ENCODE assay signal across 14 cellular contexts in genomic region chr2:202932425-202933138, GRCh38. TPM values are rescaled to one million over a fixed set of nuclear protein-coding genes. Genes with fewer than 3 reads are reported as not detected.
DNase-seq lines count a peak whose midpoint lies in the region; ATAC-seq lines count a peak whose summit lies in the region.
"Had no signal": no experiment of that assay in that cellular context is flagged by ENCODE, and none has a peak within 500 bp of the region (broad histone marks: within the 10 kb centered on the region; RNA-seq: fewer than 3 reads in every experiment).

No MANE protein-coding gene starts in this region.

- ATAC-seq in stimulated activated naive CD8-positive, alpha-beta T cell treated with anti-CD3 and anti-CD28 coated beads, Interleukin-15, amount 100 ng/mL, for 72 hours = peak; percentile 31
- ATAC-seq in stimulated activated naive CD8-positive, alpha-beta T cell treated with anti-CD3 and anti-CD28 coated beads, Interleukin-15, Interleukin-2, amounts not matched to agents 100 U/mL and 50 U/mL, for 24 hours = no peak
- ATAC-seq in aorta (ENCODE audit: low FRiP score) (peak; percentile 26), HG03280 (IDR thresholded peaks at IDR 0.05; ENCODE audit: unreplicated experiment) (no peak), HG03457 (IDR thresholded peaks at IDR 0.05; ENCODE audit: unreplicated experiment) (no peak)
- ATAC-seq: T-cell had no signal

- H3K9me3 Mint-ChIP-seq in stimulated activated naive CD8-positive, alpha-beta T cell treated with anti-CD3 and anti-CD28 coated beads, Interleukin-15, amount 100 ng/mL, for 72 hours = peaks cover 0 to 5% of the 10 kb centered on the region in 2 donors
- H3K9me3 Mint-ChIP-seq: activated CD4-positive, alpha-beta T cell treated with anti-CD3 and anti-CD28 coated beads, Interleukin-2, amount 10 ng/mL, durations not matched to agents 24 days and 14 days; T-cell had no signal

- no peak overlapping the region for H3K4me3 ChIP-seq in aorta (ENCODE audit: low read length in 2 of 2)
- H3K4me3 ChIP-seq: ascending aorta, uterus had no signal

- H3K4me3 Mint-ChIP-seq in stimulated activated naive CD8-positive, alpha-beta T cell treated with anti-CD3 and anti-CD28 coated beads, Interleukin-15, amount 100 ng/mL, for 72 hours = no peak overlapping the region
- H3K4me3 Mint-ChIP-seq: activated CD4-positive, alpha-beta T cell treated with anti-CD3 and anti-CD28 coated beads, Interleukin-2, amount 10 ng/mL, durations not matched to agents 24 days and 14 days; T-cell had no signal

- no peaks in the 10 kb centered on the region for H3K4me1 ChIP-seq in aorta (ENCODE audit: control insufficient read depth in 1 of 2, insufficient read depth in 2 of 2, low read length in 2 of 2)
- H3K4me1 ChIP-seq: ascending aorta, uterus had no signal

- no peaks in the 10 kb centered on the region for H3K9me3 ChIP-seq in aorta (ENCODE audit: control insufficient read depth, low read length)
- H3K9me3 ChIP-seq: ascending aorta, uterus had no signal

- WGBS in aorta, 2 donors = 51 to 56% methylated on average over 3 of the region's 3 CpGs

- no peaks in the 10 kb centered on the region for H3K36me3 ChIP-seq in aorta (ENCODE audit: control insufficient read depth in 1 of 2, insufficient read depth in 2 of 2, low read length in 1 of 2)
- H3K36me3 ChIP-seq: uterus had no signal

- H3K27me3 ChIP-seq in aorta (ENCODE audit: control insufficient read depth in 1 of 2, insufficient read depth in 2 of 2, low read length in 1 of 2) = no peaks in the 10 kb centered on the region
- H3K27me3 ChIP-seq: ascending aorta, uterus had no signal

- no peak overlapping the region for H3K27ac ChIP-seq in aorta (ENCODE audit: low read depth in 1 of 2, low read length in 2 of 2)
- H3K27ac ChIP-seq: ascending aorta, uterus had no signal

- DNase-seq in stimulated activated naive CD8-positive, alpha-beta T cell treated with anti-CD3 and anti-CD28 coated beads, Interleukin-15, amount 100 ng/mL, for 72 hours = no peak
- no peak for DNase-seq in stimulated activated naive CD8-positive, alpha-beta T cell treated with anti-CD3 and anti-CD28 coated beads, Interleukin-15, Interleukin-2, amounts not matched to agents 100 U/mL and 50 U/mL, for 24 hours
- DNase-seq in amniotic epithelial cell (ENCODE audit: low read depth) (peak; percentile 42), glomerular visceral epithelial cell (ENCODE audit: extremely low spot score) (peak; percentile 25), aorta (no peak), posterior cingulate gyrus (no peak)
- DNase-seq: activated CD4-positive, alpha-beta T cell treated with anti-CD3 and anti-CD28 coated beads, Interleukin-2, amount 10 ng/mL, durations not matched to agents 24 days and 14 days; effector memory CD4-positive, alpha-beta T cell; occipital lobe; T-cell; uterus had no signal

- no peaks in the 10 kb centered on the region for H3K27me3 Mint-ChIP-seq in stimulated activated naive CD8-positive, alpha-beta T cell treated with anti-CD3 and anti-CD28 coated beads, Interleukin-15, amount 100 ng/mL, for 72 hours
- H3K27me3 Mint-ChIP-seq: activated CD4-positive, alpha-beta T cell treated with anti-CD3 and anti-CD28 coated beads, Interleukin-2, amount 10 ng/mL, durations not matched to agents 24 days and 14 days; T-cell had no signal

- no peaks in the 10 kb centered on the region for H3K4me1 Mint-ChIP-seq in stimulated activated naive CD8-positive, alpha-beta T cell treated with anti-CD3 and anti-CD28 coated beads, Interleukin-15, amount 100 ng/mL, for 72 hours

- H3K27ac Mint-ChIP-seq in stimulated activated naive CD8-positive, alpha-beta T cell treated with anti-CD3 and anti-CD28 coated beads, Interleukin-15, amount 100 ng/mL, for 72 hours = peak overlapping the region in 1 of 2 donors; percentile 19
- H3K27ac Mint-ChIP-seq: activated CD4-positive, alpha-beta T cell treated with anti-CD3 and anti-CD28 coated beads, Interleukin-2, amount 10 ng/mL, durations not matched to agents 24 days and 14 days; T-cell had no signal

- intact Hi-C loops in aorta (cut with DNase I) = no loop called here
- intact Hi-C loops in posterior cingulate gyrus (cut with DNase I) = no loop called here

RNA-seq across cellular contexts. Expression of gene CARF, which starts 20.5 kb away (rescaled TPM):
- 10 to 100 TPM in 1 of 2 donors, 1 to 10 TPM in 1; 8.8 to 14.4 TPM for total RNA-seq in aorta
- 1 to 10 TPM; 1.3 to 4.6 TPM for polyA plus RNA-seq in aorta

RNA-seq across cellular contexts. Expression of gene WDR12, which starts 21.1 kb away (rescaled TPM):
- 10 to 100 TPM; 19.7 to 25.2 TPM for total RNA-seq in aorta
- polyA plus RNA-seq in aorta = 1 to 10 TPM; 4.3 to 5.4 TPM

Comparison
In these comparisons a context has a peak if more than half of its experiments do, and no peak if none do; other contexts are left out.
1. ATAC-seq: peak in stimulated activated naive CD8-positive, alpha-beta T cell treated with anti-CD3 and anti-CD28 coated beads, Interleukin-15, amount 100 ng/mL, for 72 hours (single experiment) and aorta (single experiment); none in stimulated activated naive CD8-positive, alpha-beta T cell treated with anti-CD3 and anti-CD28 coated beads, Interleukin-15, Interleukin-2, amounts not matched to agents 100 U/mL and 50 U/mL, for 24 hours (single experiment), HG03280 (single experiment) and HG03457 (single experiment).
2. DNase-seq: peak in amniotic epithelial cell (single experiment) and glomerular visceral epithelial cell (single experiment); none in stimulated activated naive CD8-positive, alpha-beta T cell treated with anti-CD3 and anti-CD28 coated beads, Interleukin-15, amount 100 ng/mL, for 72 hours (0 of 2), stimulated activated naive CD8-positive, alpha-beta T cell treated with anti-CD3 and anti-CD28 coated beads, Interleukin-15, Interleukin-2, amounts not matched to agents 100 U/mL and 50 U/mL, for 24 hours (single experiment), aorta (0 of 2) and posterior cingulate gyrus (0 of 10).